Comparison of ENCODE assay signal across 1 cellular context in the genomic region with DNA sequence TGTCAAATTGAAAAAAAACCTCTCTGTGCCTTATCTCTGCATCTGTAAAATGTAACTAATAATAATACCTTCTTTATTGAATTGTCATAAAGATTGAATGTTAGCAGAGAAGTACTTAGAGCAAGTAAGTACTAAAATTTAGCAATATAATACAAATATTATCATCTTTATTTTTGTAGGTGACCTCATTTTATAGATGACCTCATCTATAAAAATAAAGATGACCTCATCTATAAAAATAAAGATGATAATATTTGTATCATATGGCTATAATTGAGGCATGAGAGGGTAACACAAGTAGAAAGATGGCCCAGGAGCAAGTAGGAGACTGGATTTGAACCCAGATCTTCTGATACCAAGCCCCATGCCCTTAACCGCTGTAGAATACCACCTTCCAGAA.
TF ChIP-seq lines count a peak whose summit lies in the region.

No MANE protein-coding gene starts in this region.

TF ChIP-seq in HEK293, 187 proteins besides CTCF, POLR2A, EP300 and RAD21 (continued from another document):
- TF ChIP-seq, protein P1, sequence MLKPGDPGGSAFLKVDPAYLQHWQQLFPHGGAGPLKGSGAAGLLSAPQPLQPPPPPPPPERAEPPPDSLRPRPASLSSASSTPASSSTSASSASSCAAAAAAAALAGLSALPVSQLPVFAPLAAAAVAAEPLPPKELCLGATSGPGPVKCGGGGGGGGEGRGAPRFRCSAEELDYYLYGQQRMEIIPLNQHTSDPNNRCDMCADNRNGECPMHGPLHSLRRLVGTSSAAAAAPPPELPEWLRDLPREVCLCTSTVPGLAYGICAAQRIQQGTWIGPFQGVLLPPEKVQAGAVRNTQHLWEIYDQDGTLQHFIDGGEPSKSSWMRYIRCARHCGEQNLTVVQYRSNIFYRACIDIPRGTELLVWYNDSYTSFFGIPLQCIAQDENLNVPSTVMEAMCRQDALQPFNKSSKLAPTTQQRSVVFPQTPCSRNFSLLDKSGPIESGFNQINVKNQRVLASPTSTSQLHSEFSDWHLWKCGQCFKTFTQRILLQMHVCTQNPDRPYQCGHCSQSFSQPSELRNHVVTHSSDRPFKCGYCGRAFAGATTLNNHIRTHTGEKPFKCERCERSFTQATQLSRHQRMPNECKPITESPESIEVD (tag by site-specific recombination; IDR thresholded peaks at IDR 0.05) = peak; percentile 27; the same call in 1 of the 2 replicates
- TF ChIP-seq ZNF335 (tag by site-specific recombination; conservative IDR thresholded peaks at IDR 0.05) (no peak), KLF8 (tag by site-specific recombination; IDR thresholded peaks at IDR 0.05) (0 out of 2 replicates have a peak, but pooled peaks have one; percentile 41), ZNF530 (tag by site-specific recombination; IDR thresholded peaks at IDR 0.05; ENCODE audit: low read depth) (no peak), ZNF560 (tag by site-specific recombination; IDR thresholded peaks at IDR 0.05; ENCODE audit: borderline replicate concordance) (no peak), ZBTB21 (tag by site-specific recombination; IDR thresholded peaks at IDR 0.05) (no peak), ZSCAN30 (tag by site-specific recombination; IDR thresholded peaks at IDR 0.05) (no peak), SP7 (tag by site-specific recombination; IDR thresholded peaks at IDR 0.05) (0 out of 2 replicates have a peak, but pooled peaks have one; percentile 15), HOXD13 (CRISPR knock-in tag; IDR thresholded peaks at IDR 0.05; ENCODE audit: borderline replicate concordance) (no peak), ZNF629 (tag by site-specific recombination; IDR thresholded peaks at IDR 0.05) (0 out of 2 replicates have a peak, but pooled peaks have one; percentile 15), ZEB2 (tag by site-specific recombination; IDR thresholded peaks at IDR 0.05) (0 out of 2 replicates have a peak, but pooled peaks have one; percentile 26), ZXDB (tag by site-specific recombination; IDR thresholded peaks at IDR 0.05) (no peak), BCL11A (tag by site-specific recombination; IDR thresholded peaks at IDR 0.05; ENCODE audit: low read depth) (no peak), ZBTB48 (tag by site-specific recombination; IDR thresholded peaks at IDR 0.05) (no peak), ZBTB8A (tag by site-specific recombination; IDR thresholded peaks at IDR 0.05) (no peak), ZNF174 (tag by site-specific recombination; IDR thresholded peaks at IDR 0.05) (no peak), SP2 (tag by site-specific recombination; IDR thresholded peaks at IDR 0.05) (no peak), ZNF654 (tag by site-specific recombination; IDR thresholded peaks at IDR 0.05; ENCODE audit: low read depth) (no peak), YY1 (tag by site-specific recombination; IDR thresholded peaks at IDR 0.05) (no peak)
- TF ChIP-seq, protein P2, sequence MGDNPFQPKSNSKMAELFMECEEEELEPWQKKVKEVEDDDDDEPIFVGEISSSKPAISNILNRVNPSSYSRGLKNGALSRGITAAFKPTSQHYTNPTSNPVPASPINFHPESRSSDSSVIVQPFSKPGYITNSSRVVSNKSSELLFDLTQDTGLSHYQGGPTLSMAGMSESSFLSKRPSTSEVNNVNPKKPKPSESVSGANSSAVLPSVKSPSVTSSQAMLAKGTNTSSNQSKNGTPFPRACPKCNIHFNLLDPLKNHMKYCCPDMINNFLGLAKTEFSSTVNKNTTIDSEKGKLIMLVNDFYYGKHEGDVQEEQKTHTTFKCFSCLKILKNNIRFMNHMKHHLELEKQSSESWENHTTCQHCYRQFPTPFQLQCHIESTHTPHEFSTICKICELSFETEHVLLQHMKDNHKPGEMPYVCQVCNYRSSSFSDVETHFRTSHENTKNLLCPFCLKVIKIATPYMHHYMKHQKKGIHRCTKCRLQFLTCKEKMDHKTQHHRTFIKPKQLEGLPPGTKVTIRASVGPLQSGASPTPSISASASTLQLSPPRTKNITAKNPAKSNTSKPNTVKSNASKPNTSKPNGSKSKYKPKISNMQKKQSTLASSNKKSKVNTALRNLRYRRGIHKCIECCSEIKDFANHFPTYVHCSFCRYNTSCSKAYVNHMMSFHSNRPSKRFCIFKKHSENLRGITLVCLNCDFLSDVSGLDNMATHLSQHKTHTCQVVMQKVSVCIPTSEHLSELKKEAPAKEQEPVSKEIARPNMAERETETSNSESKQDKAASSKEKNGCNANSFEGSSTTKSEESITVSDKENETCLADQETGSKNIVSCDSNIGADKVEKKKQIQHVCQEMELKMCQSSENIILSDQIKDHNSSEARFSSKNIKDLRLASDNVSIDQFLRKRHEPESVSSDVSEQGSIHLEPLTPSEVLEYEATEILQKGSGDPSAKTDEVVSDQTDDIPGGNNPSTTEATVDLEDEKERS (tag by site-specific recombination; IDR thresholded peaks at IDR 0.05) = no peak
- TF ChIP-seq, protein P3, sequence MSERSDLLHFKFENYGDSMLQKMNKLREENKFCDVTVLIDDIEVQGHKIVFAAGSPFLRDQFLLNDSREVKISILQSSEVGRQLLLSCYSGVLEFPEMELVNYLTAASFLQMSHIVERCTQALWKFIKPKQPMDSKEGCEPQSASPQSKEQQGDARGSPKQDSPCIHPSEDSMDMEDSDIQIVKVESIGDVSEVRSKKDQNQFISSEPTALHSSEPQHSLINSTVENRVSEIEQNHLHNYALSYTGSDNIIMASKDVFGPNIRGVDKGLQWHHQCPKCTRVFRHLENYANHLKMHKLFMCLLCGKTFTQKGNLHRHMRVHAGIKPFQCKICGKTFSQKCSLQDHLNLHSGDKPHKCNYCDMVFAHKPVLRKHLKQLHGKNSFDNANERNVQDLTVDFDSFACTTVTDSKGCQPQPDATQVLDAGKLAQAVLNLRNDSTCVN (tag by site-specific recombination; optimal IDR thresholded peaks at IDR 0.05) = no peak
- TF ChIP-seq, protein P4, sequence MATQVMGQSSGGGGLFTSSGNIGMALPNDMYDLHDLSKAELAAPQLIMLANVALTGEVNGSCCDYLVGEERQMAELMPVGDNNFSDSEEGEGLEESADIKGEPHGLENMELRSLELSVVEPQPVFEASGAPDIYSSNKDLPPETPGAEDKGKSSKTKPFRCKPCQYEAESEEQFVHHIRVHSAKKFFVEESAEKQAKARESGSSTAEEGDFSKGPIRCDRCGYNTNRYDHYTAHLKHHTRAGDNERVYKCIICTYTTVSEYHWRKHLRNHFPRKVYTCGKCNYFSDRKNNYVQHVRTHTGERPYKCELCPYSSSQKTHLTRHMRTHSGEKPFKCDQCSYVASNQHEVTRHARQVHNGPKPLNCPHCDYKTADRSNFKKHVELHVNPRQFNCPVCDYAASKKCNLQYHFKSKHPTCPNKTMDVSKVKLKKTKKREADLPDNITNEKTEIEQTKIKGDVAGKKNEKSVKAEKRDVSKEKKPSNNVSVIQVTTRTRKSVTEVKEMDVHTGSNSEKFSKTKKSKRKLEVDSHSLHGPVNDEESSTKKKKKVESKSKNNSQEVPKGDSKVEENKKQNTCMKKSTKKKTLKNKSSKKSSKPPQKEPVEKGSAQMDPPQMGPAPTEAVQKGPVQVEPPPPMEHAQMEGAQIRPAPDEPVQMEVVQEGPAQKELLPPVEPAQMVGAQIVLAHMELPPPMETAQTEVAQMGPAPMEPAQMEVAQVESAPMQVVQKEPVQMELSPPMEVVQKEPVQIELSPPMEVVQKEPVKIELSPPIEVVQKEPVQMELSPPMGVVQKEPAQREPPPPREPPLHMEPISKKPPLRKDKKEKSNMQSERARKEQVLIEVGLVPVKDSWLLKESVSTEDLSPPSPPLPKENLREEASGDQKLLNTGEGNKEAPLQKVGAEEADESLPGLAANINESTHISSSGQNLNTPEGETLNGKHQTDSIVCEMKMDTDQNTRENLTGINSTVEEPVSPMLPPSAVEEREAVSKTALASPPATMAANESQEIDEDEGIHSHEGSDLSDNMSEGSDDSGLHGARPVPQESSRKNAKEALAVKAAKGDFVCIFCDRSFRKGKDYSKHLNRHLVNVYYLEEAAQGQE (tag by site-specific recombination; IDR thresholded peaks at IDR 0.05) = no peak
- TF ChIP-seq, protein P5, sequence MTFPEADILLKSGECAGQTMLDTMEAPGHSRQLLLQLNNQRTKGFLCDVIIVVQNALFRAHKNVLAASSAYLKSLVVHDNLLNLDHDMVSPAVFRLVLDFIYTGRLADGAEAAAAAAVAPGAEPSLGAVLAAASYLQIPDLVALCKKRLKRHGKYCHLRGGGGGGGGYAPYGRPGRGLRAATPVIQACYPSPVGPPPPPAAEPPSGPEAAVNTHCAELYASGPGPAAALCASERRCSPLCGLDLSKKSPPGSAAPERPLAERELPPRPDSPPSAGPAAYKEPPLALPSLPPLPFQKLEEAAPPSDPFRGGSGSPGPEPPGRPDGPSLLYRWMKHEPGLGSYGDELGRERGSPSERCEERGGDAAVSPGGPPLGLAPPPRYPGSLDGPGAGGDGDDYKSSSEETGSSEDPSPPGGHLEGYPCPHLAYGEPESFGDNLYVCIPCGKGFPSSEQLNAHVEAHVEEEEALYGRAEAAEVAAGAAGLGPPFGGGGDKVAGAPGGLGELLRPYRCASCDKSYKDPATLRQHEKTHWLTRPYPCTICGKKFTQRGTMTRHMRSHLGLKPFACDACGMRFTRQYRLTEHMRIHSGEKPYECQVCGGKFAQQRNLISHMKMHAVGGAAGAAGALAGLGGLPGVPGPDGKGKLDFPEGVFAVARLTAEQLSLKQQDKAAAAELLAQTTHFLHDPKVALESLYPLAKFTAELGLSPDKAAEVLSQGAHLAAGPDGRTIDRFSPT (tag by site-specific recombination; IDR thresholded peaks at IDR 0.05) = 0 out of 2 replicates have a peak, but pooled peaks have one; percentile 33
- TF ChIP-seq, protein P6, sequence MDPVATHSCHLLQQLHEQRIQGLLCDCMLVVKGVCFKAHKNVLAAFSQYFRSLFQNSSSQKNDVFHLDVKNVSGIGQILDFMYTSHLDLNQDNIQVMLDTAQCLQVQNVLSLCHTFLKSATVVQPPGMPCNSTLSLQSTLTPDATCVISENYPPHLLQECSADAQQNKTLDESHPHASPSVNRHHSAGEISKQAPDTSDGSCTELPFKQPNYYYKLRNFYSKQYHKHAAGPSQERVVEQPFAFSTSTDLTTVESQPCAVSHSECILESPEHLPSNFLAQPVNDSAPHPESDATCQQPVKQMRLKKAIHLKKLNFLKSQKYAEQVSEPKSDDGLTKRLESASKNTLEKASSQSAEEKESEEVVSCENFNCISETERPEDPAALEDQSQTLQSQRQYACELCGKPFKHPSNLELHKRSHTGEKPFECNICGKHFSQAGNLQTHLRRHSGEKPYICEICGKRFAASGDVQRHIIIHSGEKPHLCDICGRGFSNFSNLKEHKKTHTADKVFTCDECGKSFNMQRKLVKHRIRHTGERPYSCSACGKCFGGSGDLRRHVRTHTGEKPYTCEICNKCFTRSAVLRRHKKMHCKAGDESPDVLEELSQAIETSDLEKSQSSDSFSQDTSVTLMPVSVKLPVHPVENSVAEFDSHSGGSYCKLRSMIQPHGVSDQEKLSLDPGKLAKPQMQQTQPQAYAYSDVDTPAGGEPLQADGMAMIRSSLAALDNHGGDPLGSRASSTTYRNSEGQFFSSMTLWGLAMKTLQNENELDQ (tag by site-specific recombination; IDR thresholded peaks at IDR 0.05; ENCODE audit: low read depth) = no peak
TF ChIP-seq in HEK293: peak in this region for 7.
